Comparison of ENCODE assay signal across 35 cellular contexts in genomic region chrX:13260598-13260997, GRCh38. TPM values are rescaled to one million over a fixed set of nuclear protein-coding genes. Genes with fewer than 3 reads are reported as not detected.
"Had no signal": no experiment of that assay in that cellular context is flagged by ENCODE, and none has a peak within 500 bp of the region (broad histone marks: within the 10 kb centered on the region; RNA-seq: fewer than 3 reads in every experiment).

No MANE protein-coding gene starts in this region.

- H3K36me3 ChIP-seq: brain microvascular endothelial cell, cardiac muscle cell, MG63, Peyer's patch, SJSA1 had no signal

- ATAC-seq: activated CD8-positive, alpha-beta T cell treated with anti-CD3 and anti-CD28 coated beads for 36 hours; activated T-cell treated with anti-CD3 and anti-CD28 coated beads, Interleukin-2, amount 50 U/mL, for 72 hours; activated T-helper 17 cell treated with anti-CD3 and anti-CD28 coated beads, Interleukin-2, amount 50 U/mL, for 72 hours; PC-3 had no signal

- H3K4me1 ChIP-seq: Peyer's patch had no signal

- H3K4me3 ChIP-seq: cardiac muscle cell, MG63, Peyer's patch, SJSA1 had no signal

- FAIRE-seq: TTC549 had no signal

- H3K27me3 ChIP-seq: brain microvascular endothelial cell, cardiac muscle cell, MG63, Peyer's patch, SJSA1 had no signal

- DNase-seq: activated CD4-positive, alpha-beta T cell treated with anti-CD3 and anti-CD28 coated beads, Interleukin-2, amount 10 ng/mL, durations not matched to agents 24 days and 14 days; activated CD4-positive, alpha-beta T cell treated with anti-CD3 and anti-CD28 coated beads, Interleukin-2, amount 50 U/mL, for 4 hours; activated CD8-positive, alpha-beta T cell treated with anti-CD3 and anti-CD28 coated beads for 36 hours; activated effector memory CD4-positive, alpha-beta T cell treated with anti-CD3 and anti-CD28 coated beads, Interleukin-2, amount 50 U/mL, for 16 hours; activated naive CD4-positive, alpha-beta T cell; activated naive CD4-positive, alpha-beta T cell treated with anti-CD3 and anti-CD28 coated beads, Interleukin-2, amount 50 U/mL, for 16 hours; activated naive CD8-positive, alpha-beta T cell treated with anti-CD3 and anti-CD28 coated beads for 36 hours; activated T-cell treated with anti-CD3 and anti-CD28 coated beads, Interleukin-2, amount 50 U/mL, for 1 hour; activated T-cell treated with anti-CD3 and anti-CD28 coated beads, Interleukin-2, amount 50 U/mL, for 72 hours; amniotic stem cell; aorta; brain microvascular endothelial cell; Karpas-422; KBM-7; MG63; NCI-H1048; NCI-H1105 treated with DMSO at 0.1 percent for 48 hours; NCI-H1436; NCI-H1694; NCI-H2029; NCI-H2171; NCI-H510A; NCI-H526; NCI-H748 treated with DMSO at 0.1 percent for 48 hours; NK-92 treated with Interleukin-12 subunit alpha and Interleukin-12 subunit beta, amount 100 ng/mL, for 24 hours; PC-3; Peyer's patch; RPMI8226; SHP77 treated with DMSO at 0.1 percent for 48 hours; SK-N-SH had no signal

- H3K27ac ChIP-seq: brain microvascular endothelial cell, cardiac muscle cell, Peyer's patch, SJSA1 had no signal

- H3K9me3 ChIP-seq: MG63, Peyer's patch, SJSA1, SK-N-SH had no signal

- H3K9ac ChIP-seq: SK-N-SH had no signal

RNA-seq across cellular contexts. Expression of gene ATXN3L, which starts 59.3 kb away (rescaled TPM):
- total RNA-seq: activated CD4-positive, alpha-beta T cell treated with anti-CD3 and anti-CD28 coated beads, Interleukin-2, amount 10 ng/mL, durations not matched to agents 24 days and 14 days; activated CD8-positive, alpha-beta memory T cell treated with anti-CD3 and anti-CD28 coated beads for 36 hours; activated CD8-positive, alpha-beta T cell treated with anti-CD3 and anti-CD28 coated beads for 36 hours; activated naive CD8-positive, alpha-beta T cell treated with anti-CD3 and anti-CD28 coated beads for 36 hours; activated T-cell treated with anti-CD3 and anti-CD28 coated beads, Interleukin-2, amount 50 U/mL, for 72 hours; activated T-helper 17 cell treated with anti-CD3 and anti-CD28 coated beads, Interleukin-2, amount 50 U/mL, for 72 hours; aorta; cardiac muscle cell; PC-3; Peyer's patch; SJSA1 had no signal
- polyA plus RNA-seq: aorta, cardiac muscle cell, SK-N-SH had no signal
